In the genomic region with DNA sequence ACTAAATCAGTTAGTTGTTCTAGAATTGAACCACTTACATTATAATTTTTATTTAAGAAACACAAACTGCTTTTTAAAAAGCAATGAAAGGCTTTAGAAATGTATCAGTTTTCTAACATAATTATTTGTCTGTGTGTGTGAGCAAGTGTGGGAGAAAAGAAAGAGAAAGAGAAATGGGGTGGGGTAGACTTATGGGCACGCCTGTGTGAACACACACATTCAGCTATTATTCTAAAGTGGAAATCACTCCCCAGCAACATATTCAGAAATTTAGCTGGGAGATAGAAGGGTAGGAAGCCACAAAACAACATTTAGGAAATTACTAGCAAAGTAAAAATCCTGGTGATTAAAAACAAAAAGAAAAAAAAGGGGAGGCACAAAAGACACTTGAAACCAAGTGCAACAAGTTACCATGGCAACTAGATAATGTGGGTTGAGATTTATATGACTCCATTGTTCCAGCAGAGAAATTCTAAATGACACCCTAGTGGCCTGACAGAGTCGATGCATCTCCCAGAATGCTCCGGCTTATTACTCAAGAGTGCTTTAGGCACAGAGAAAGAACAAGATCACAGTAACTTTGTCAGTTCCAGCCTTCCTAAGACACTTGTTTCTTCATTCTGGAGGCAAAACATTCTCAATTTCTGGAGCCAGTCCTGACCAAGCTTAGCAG, we compare ENCODE assay signal across 1 cellular context.
TF ChIP-seq lines count a peak whose summit lies in the region.

No MANE protein-coding gene starts in this region.

TF ChIP-seq in GM12878, 131 proteins besides CTCF, POLR2A, EP300 and RAD21 (continued from another document):
- TF ChIP-seq, protein P1, sequence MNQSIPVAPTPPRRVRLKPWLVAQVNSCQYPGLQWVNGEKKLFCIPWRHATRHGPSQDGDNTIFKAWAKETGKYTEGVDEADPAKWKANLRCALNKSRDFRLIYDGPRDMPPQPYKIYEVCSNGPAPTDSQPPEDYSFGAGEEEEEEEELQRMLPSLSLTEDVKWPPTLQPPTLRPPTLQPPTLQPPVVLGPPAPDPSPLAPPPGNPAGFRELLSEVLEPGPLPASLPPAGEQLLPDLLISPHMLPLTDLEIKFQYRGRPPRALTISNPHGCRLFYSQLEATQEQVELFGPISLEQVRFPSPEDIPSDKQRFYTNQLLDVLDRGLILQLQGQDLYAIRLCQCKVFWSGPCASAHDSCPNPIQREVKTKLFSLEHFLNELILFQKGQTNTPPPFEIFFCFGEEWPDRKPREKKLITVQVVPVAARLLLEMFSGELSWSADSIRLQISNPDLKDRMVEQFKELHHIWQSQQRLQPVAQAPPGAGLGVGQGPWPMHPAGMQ (IDR thresholded peaks at IDR 0.05; ENCODE audit: borderline replicate concordance): no peak
- TF ChIP-seq SIN3A (IDR thresholded peaks at IDR 0.05; ENCODE audit: low read depth, low read length): no peak
